18 cellular contexts compared by ENCODE assay signal in genomic region chr10:131166486-131166885, GRCh38.
A peak's percentile ranks its signal among the peaks of the same experiment; 100 is the strongest.
DNase-seq lines count a peak whose midpoint lies in the region; ATAC-seq and TF ChIP-seq lines count a peak whose summit lies in the region.
"Had no signal": no experiment of that assay in that cellular context is flagged by ENCODE, and none has a peak within 500 bp of the region (broad histone marks: within the 10 kb centered on the region; RNA-seq: fewer than 3 reads in every experiment).

No MANE protein-coding gene starts in this region.

- H3K14ac ChIP-seq in H9 (ENCODE audit: insufficient read depth, low read length), result no peak overlapping the region

- H2AK5ac ChIP-seq in H9 (ENCODE audit: insufficient read length, low read length), result no peak overlapping the region

- no peak overlapping the region for H2BK120ac ChIP-seq in H9 (ENCODE audit: low read depth, low read length, poor library complexity, severe bottlenecking)

- H3K9me3 ChIP-seq in BLaER1 treated with 17β-estradiol and CSF1 and Interleukin-3, amounts not matched to agents 10 nM and 100 nM (replicated peaks in 1 of 11), result no peaks in the 10 kb centered on the region
- H3K9me3 ChIP-seq in H9 (ENCODE audit: control insufficient read depth, low read depth, low read length) (no peaks in the 10 kb centered on the region), endodermal cell (ENCODE audit: control insufficient read depth, low read length) (no peaks in the 10 kb centered on the region)
- H3K9me3 ChIP-seq: HAP-1 had no signal

- no peaks in the 10 kb centered on the region for H4K20me1 ChIP-seq in BLaER1 treated with 17β-estradiol and CSF1 and Interleukin-3, amounts not matched to agents 10 nM and 100 nM
- H4K20me1 ChIP-seq in H9 (ENCODE audit: control insufficient read depth, insufficient read depth, insufficient read length), result no peaks in the 10 kb centered on the region

- H3K27me3 ChIP-seq in BLaER1 treated with 17β-estradiol and CSF1 and Interleukin-3, amounts not matched to agents 10 nM and 100 nM, result no peaks in the 10 kb centered on the region
- no peaks in the 10 kb centered on the region for H3K27me3 ChIP-seq in H9 (ENCODE audit: insufficient read depth, low read length)
- no peaks in the 10 kb centered on the region for H3K27me3 ChIP-seq in endodermal cell (ENCODE audit: control insufficient read depth, insufficient read depth, low read length, poor library complexity, severe bottlenecking)

- H3K9ac ChIP-seq in BLaER1 treated with 17β-estradiol and CSF1 and Interleukin-3, amounts not matched to agents 10 nM and 100 nM, result no peak overlapping the region
- H3K9ac ChIP-seq in H9 (ENCODE audit: extremely low read depth, insufficient read length, low read length) (no peak overlapping the region), endodermal cell (ENCODE audit: extremely low read depth, low read length, poor library complexity, severe bottlenecking) (no peak overlapping the region)

- H2BK15ac ChIP-seq in H9 (ENCODE audit: low read depth, low read length), result no peak overlapping the region

- DNase-seq in H9, result peak; percentile 16
- peak; percentile 28 for DNase-seq in endodermal cell
- DNase-seq in sciatic nerve (ENCODE audit: low spot score), result peak; percentile 26
- no peak for DNase-seq in NCI-H2227 (lab: John Stamatoyannopoulos, UW; ENCODE audit: unreplicated experiment)
- DNase-seq in glutamatergic neuron, result no peak
- DNase-seq: DMS79 treated with DMSO at 0.1 percent for 48 hours, Karpas-422, NCI-H1417 treated with DMSO at 0.1 percent for 48 hours, NCI-H2029, NCI-H2171 treated with DMSO at 0.1 percent for 48 hours, NCI-H524 treated with DMSO at 0.1 percent for 48 hours, SIG-M5 had no signal

- H2BK20ac ChIP-seq in H9 (ENCODE audit: low read depth, low read length, poor library complexity, severe bottlenecking), result no peak overlapping the region

- H2BK12ac ChIP-seq in H9 (ENCODE audit: insufficient read length, low read depth, low read length), result no peak overlapping the region

- H3K4me3 Mint-ChIP-seq in H9 (no peak overlapping the region), endodermal cell (no peak overlapping the region), glutamatergic neuron (ENCODE audit: unreplicated experiment) (no peak overlapping the region)
- H3K4me3 Mint-ChIP-seq: IgD-negative memory B cell had no signal

- peaks cover 6 to 99% (median 78%) of the 10 kb centered on the region in 10 experiments; a peak in 19 of 20 replicates for H3K4me1 ChIP-seq in BLaER1 treated with 17β-estradiol and CSF1 and Interleukin-3, amounts not matched to agents 10 nM and 100 nM
- no peaks in the 10 kb centered on the region for H3K4me1 ChIP-seq in H9 (ENCODE audit: insufficient read depth, low read length)
- H3K4me1 ChIP-seq in endodermal cell (ENCODE audit: control insufficient read depth, insufficient read depth, low read length), result no peaks in the 10 kb centered on the region
- H3K4me1 ChIP-seq: HAP-1 had no signal

- ATAC-seq in sciatic nerve (no peak), GM19351 (IDR thresholded peaks at IDR 0.05; ENCODE audit: unreplicated experiment) (no peak)

- no peaks in the 10 kb centered on the region for H3K23me2 ChIP-seq in H9 (ENCODE audit: insufficient read length, low read depth, low read length, poor library complexity, severe bottlenecking)

- H3K36me3 ChIP-seq in BLaER1 treated with 17β-estradiol and CSF1 and Interleukin-3, amounts not matched to agents 10 nM and 100 nM, result peaks cover 0 to 14% (median 0%) of the 10 kb centered on the region in 11 experiments; a peak in 7 of 22 replicates
- no peaks in the 10 kb centered on the region for H3K36me3 ChIP-seq in endodermal cell (ENCODE audit: control insufficient read depth, insufficient read depth, low read length)
- H3K36me3 ChIP-seq: HAP-1 had no signal

- H4K8ac ChIP-seq in H9 (replicated peaks; ENCODE audit: insufficient read length, low read depth, low read length), result no peak overlapping the region

- H3K27ac Mint-ChIP-seq in H9, result peak overlapping the region in 2 of 3 experiments; percentile 42 to 45; a peak in 2 of 7 replicates
- no peak overlapping the region for H3K27ac Mint-ChIP-seq in endodermal cell
- H3K27ac Mint-ChIP-seq in glutamatergic neuron (ENCODE audit: unreplicated experiment), result no peak overlapping the region
- H3K27ac Mint-ChIP-seq: IgD-negative memory B cell had no signal

- no peak overlapping the region for H3K56ac ChIP-seq in H9 (ENCODE audit: insufficient read length, low read depth, low read length)

- H3K4ac ChIP-seq in H9 (ENCODE audit: low read depth, low read length), result no peak overlapping the region

- H4K91ac ChIP-seq in H9 (ENCODE audit: insufficient read length, low read depth, low read length), result no peak overlapping the region

- no peaks in the 10 kb centered on the region for H3K79me2 ChIP-seq in H9 (ENCODE audit: insufficient read depth, low read length)

- no peak overlapping the region for H3K4me3 ChIP-seq in BLaER1 treated with 17β-estradiol and CSF1 and Interleukin-3, amounts not matched to agents 10 nM and 100 nM
- H3K4me3 ChIP-seq in endodermal cell (ENCODE audit: low read length), result no peak overlapping the region
- H3K4me3 ChIP-seq: HAP-1 had no signal

- H3K4me2 ChIP-seq in BLaER1 treated with 17β-estradiol and CSF1 and Interleukin-3, amounts not matched to agents 10 nM and 100 nM, result peak overlapping the region in 7 of 11 experiments; percentile 1 to 80 (median 66); a peak in 10 of 22 replicates
- no peak overlapping the region for H3K4me2 ChIP-seq in H9 (ENCODE audit: insufficient read depth, insufficient read length, low read length)

- H3K79me1 ChIP-seq in H9 (ENCODE audit: insufficient read depth, low read depth, low read length, poor library complexity, severe bottlenecking), result no peaks in the 10 kb centered on the region

- TF ChIP-seq CTCF in H9 (conservative IDR thresholded peaks at IDR 0.05) (no peak), endodermal cell (conservative IDR thresholded peaks at IDR 0.05) (no peak), glutamatergic neuron (IDR thresholded peaks at IDR 0.05; ENCODE audit: partially characterized antibody, unreplicated experiment) (no peak)

- H3T11ph ChIP-seq in H9 (ENCODE audit: low read length), result no peak overlapping the region

- no peaks in the 10 kb centered on the region for H3K9me3 Mint-ChIP-seq in H9
- H3K9me3 Mint-ChIP-seq in endodermal cell, result no peaks in the 10 kb centered on the region
- H3K9me3 Mint-ChIP-seq in glutamatergic neuron (ENCODE audit: unreplicated experiment), result peaks cover 1% of the 10 kb centered on the region

- no peak overlapping the region for H3K27ac ChIP-seq in BLaER1 treated with 17β-estradiol and CSF1 and Interleukin-3, amounts not matched to agents 10 nM and 100 nM
- H3K27ac ChIP-seq in H9 (ENCODE audit: insufficient read length, low read depth, low read length) (no peak overlapping the region), endodermal cell (ENCODE audit: low read depth, low read length) (no peak overlapping the region)
- H3K27ac ChIP-seq: C4-2B, RWPE1 had no signal

- H3K18ac ChIP-seq in H9 (ENCODE audit: insufficient read length, low read depth, low read length), result no peak overlapping the region

- H2BK5ac ChIP-seq in H9 (ENCODE audit: insufficient read length, low read length), result no peak overlapping the region

- H3K36me3 Mint-ChIP-seq in H9 (ENCODE audit: insufficient read depth in 1 of 3, low read depth in 3 of 3), result no peaks in the 10 kb centered on the region
- no peaks in the 10 kb centered on the region for H3K36me3 Mint-ChIP-seq in endodermal cell (ENCODE audit: low read depth)
- no peaks in the 10 kb centered on the region for H3K36me3 Mint-ChIP-seq in glutamatergic neuron (ENCODE audit: unreplicated experiment)
- H3K36me3 Mint-ChIP-seq: IgD-negative memory B cell had no signal

- peaks cover 2 to 10% of the 10 kb centered on the region in 2 experiments; a peak in 3 of 4 replicates for H3K4me1 Mint-ChIP-seq in H9
- H3K4me1 Mint-ChIP-seq in endodermal cell, result peaks cover 6% of the 10 kb centered on the region
- peaks cover 21% of the 10 kb centered on the region for H3K4me1 Mint-ChIP-seq in glutamatergic neuron (ENCODE audit: low read depth, unreplicated experiment)
- H3K4me1 Mint-ChIP-seq: IgD-negative memory B cell had no signal

- H4K5ac ChIP-seq in H9 (ENCODE audit: insufficient read length, low read depth, low read length), result no peak overlapping the region

- H3K27me3 Mint-ChIP-seq in H9 (ENCODE audit: low read depth), result no peaks in the 10 kb centered on the region; the same call in 1 of the 2 replicates
- no peaks in the 10 kb centered on the region for H3K27me3 Mint-ChIP-seq in endodermal cell (ENCODE audit: insufficient read depth)
- H3K27me3 Mint-ChIP-seq in glutamatergic neuron (ENCODE audit: unreplicated experiment), result peaks cover 1% of the 10 kb centered on the region
- H3K27me3 Mint-ChIP-seq: IgD-negative memory B cell had no signal

- intact Hi-C loops in sciatic nerve (cut with DNase I), result no loop called here

- no peak overlapping the region for H2AFZ ChIP-seq in H9 (ENCODE audit: low read length)

- no peak overlapping the region for H3K23ac ChIP-seq in H9 (ENCODE audit: insufficient read length, low read depth, low read length)

- no CpG with 5 or more reads among the region's 9 CpGs for WGBS in H9 (ENCODE audit: extremely low coverage, insufficient read length, low lambda C conversion rate)
- 94 to 96% methylated on average over 7 to 9 of the region's 9 CpGs for WGBS in endodermal cell (ENCODE audit: insufficient coverage in 1 of 2, insufficient read length in 1 of 2), 2 experiments

Comparison
In these comparisons a context has a peak if more than half of its experiments do, and no peak if none do; other contexts are left out.
1. DNase-seq: peak in H9 (single experiment), endodermal cell (single experiment) and sciatic nerve (single experiment); none in NCI-H2227 (single experiment) and glutamatergic neuron (single experiment).
2. H3K27ac Mint-ChIP-seq: peak in H9 (2 of 3); none in endodermal cell (single experiment) and glutamatergic neuron (single experiment).